Comparison of ENCODE assay signal across 28 cellular contexts in genomic region chr22:25950101-25950500, GRCh38.
"Had no signal": no experiment of that assay in that cellular context is flagged by ENCODE, and none has a peak within 500 bp of the region (broad histone marks: within the 10 kb centered on the region; RNA-seq: fewer than 3 reads in every experiment).

No MANE protein-coding gene starts in this region.

- H3K36me3 ChIP-seq: breast epithelium, colonic mucosa, pancreas, stomach, vagina had no signal

- H3K4me3 ChIP-seq: breast epithelium, colonic mucosa, dorsolateral prefrontal cortex, left ventricle myocardium inferior, pancreas, stomach, testis, vagina had no signal

- ATAC-seq: activated CD4-positive, CD25-positive, alpha-beta regulatory T cell treated with anti-CD3 and anti-CD28 coated beads, Interleukin-2, amount 50 U/mL, for 24 hours; activated T-helper 17 cell treated with anti-CD3 and anti-CD28 coated beads, Interleukin-2, amount 50 U/mL, for 72 hours; effector memory CD8-positive, alpha-beta T cell; esophagus mucosa; natural killer cell; pancreas; right cardiac atrium had no signal

- H3K27ac ChIP-seq: breast epithelium, colonic mucosa, left ventricle myocardium inferior, pancreas, stomach, testis, vagina had no signal

- H3K9me3 Mint-ChIP-seq: activated naive CD8-positive, alpha-beta T cell treated with anti-CD3 and anti-CD28 coated beads, Interleukin-2, amount 10 ng/mL, durations not matched to agents 7 days and 5 days; activated T-cell treated with anti-CD3 and anti-CD28 coated beads, Interleukin-2, amount 50 U/mL, for 24 hours; activated T-helper 17 cell treated with anti-CD3 and anti-CD28 coated beads, Interleukin-2, amount 50 U/mL, for 72 hours; effector memory CD8-positive, alpha-beta T cell; mesothelial cell of epicardium; natural killer cell had no signal

- H3K36me3 Mint-ChIP-seq: activated naive CD8-positive, alpha-beta T cell treated with anti-CD3 and anti-CD28 coated beads, Interleukin-2, amount 10 ng/mL, durations not matched to agents 7 days and 5 days; mesothelial cell of epicardium; natural killer cell had no signal

- FAIRE-seq: endothelial cell of umbilical vein, frontal cortex, pancreas had no signal

- H3K27me3 ChIP-seq: colonic mucosa, dorsolateral prefrontal cortex, pancreas, stomach, testis, vagina had no signal

- H3K27ac Mint-ChIP-seq: activated naive CD8-positive, alpha-beta T cell treated with anti-CD3 and anti-CD28 coated beads, Interleukin-2, amount 10 ng/mL, durations not matched to agents 7 days and 5 days; activated T-cell treated with anti-CD3 and anti-CD28 coated beads, Interleukin-2, amount 50 U/mL, for 24 hours; activated T-helper 17 cell treated with anti-CD3 and anti-CD28 coated beads, Interleukin-2, amount 50 U/mL, for 72 hours; effector memory CD8-positive, alpha-beta T cell; mesothelial cell of epicardium; natural killer cell had no signal

- H3K4me1 ChIP-seq: breast epithelium, colonic mucosa, left ventricle myocardium inferior, pancreas, stomach, testis, vagina had no signal

- H3K4me1 Mint-ChIP-seq: activated naive CD8-positive, alpha-beta T cell treated with anti-CD3 and anti-CD28 coated beads, Interleukin-2, amount 10 ng/mL, durations not matched to agents 7 days and 5 days; activated T-helper 17 cell treated with anti-CD3 and anti-CD28 coated beads, Interleukin-2, amount 50 U/mL, for 72 hours; mesothelial cell of epicardium; natural killer cell had no signal

- H3K27me3 Mint-ChIP-seq: activated naive CD8-positive, alpha-beta T cell treated with anti-CD3 and anti-CD28 coated beads, Interleukin-2, amount 10 ng/mL, durations not matched to agents 7 days and 5 days had no signal

- H3K9me3 ChIP-seq: breast epithelium, colonic mucosa, left ventricle myocardium inferior, pancreas, stomach, testis, vagina had no signal

- H3K4me3 Mint-ChIP-seq: activated naive CD8-positive, alpha-beta T cell treated with anti-CD3 and anti-CD28 coated beads, Interleukin-2, amount 10 ng/mL, durations not matched to agents 7 days and 5 days; activated T-cell treated with anti-CD3 and anti-CD28 coated beads, Interleukin-2, amount 50 U/mL, for 24 hours; activated T-helper 17 cell treated with anti-CD3 and anti-CD28 coated beads, Interleukin-2, amount 50 U/mL, for 72 hours; effector memory CD8-positive, alpha-beta T cell; mesothelial cell of epicardium; natural killer cell had no signal

- DNase-seq: activated CD4-positive, alpha-beta T cell treated with anti-CD3 and anti-CD28 coated beads, Interleukin-2, amount 50 U/mL, for 1 hour; activated CD8-positive, alpha-beta memory T cell treated with anti-CD3 and anti-CD28 coated beads for 24 hours; activated CD8-positive, alpha-beta memory T cell treated with anti-CD3 and anti-CD28 coated beads, Interleukin-2, amount 50 U/mL, for 4 hours; activated naive CD4-positive, alpha-beta T cell; activated naive CD8-positive, alpha-beta T cell treated with anti-CD3 and anti-CD28 coated beads, Interleukin-2, amount 10 ng/mL, durations not matched to agents 7 days and 5 days; activated T-cell treated with anti-CD3 and anti-CD28 coated beads, Interleukin-2, amount 50 U/mL, for 24 hours; amniotic stem cell; colonic mucosa; effector memory CD8-positive, alpha-beta T cell; glutamatergic neuron; left ventricle myocardium inferior; mammary epithelial cell; natural killer cell; pancreas; right cardiac atrium; stimulated activated CD4-positive, alpha-beta T cell treated with anti-CD3 and anti-CD28 coated beads, Interleukin-4, amount 100 ng/mL, for 24 hours; stomach; testis; trophoblast cell had no signal
